1 cellular context compared by ENCODE assay signal in the genomic region with DNA sequence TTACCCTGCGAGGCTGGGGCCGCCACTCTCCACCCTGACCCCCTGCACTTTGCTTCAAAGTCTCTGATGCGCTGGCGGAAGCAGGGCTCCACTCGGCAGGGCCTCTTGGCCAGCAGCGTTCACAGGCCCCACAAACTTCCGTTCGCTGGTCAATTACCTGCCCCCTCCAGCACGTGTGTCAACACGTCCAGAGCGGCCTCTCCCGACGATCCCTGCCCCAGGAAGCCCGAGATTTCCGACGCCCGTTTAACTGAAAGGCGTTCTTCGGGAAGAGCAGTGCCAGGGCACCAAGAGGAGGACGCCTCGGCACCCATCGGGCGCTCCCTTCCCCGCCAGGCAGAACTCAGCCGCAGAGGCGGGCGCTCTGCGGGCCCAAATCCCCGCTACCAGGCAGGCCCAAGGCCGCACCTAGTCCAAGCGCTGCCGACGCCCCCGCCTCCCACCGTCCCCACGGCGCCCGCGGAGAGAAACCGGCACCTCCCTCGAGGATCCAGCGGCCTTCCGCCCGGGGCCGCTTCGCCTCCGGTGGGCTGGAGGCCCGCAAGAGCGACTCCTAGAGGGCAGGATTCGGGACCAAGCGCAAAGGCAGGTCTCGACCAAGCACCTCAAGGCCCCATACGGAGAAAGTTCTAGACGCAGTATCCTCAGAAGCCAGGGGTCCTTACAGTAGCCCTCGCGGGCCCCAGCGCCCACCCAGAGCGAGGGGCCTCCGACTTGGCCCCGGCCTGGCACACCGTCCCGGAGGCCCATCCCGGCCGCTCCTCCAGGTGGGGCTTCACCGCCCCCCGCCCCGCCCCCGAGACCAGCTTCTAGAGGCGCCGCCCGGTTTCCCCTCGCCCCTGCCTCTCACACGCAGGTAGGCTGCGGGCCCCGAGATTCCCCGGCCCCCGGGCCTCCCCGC.
TF ChIP-seq lines count a peak whose summit lies in the region.

No MANE protein-coding gene starts in this region.

TF ChIP-seq in K562, 482 proteins besides CTCF, POLR2A, EP300 and RAD21 (continued from another document and continues in another):
- TF ChIP-seq CBX3 (IDR thresholded peaks at IDR 0.05; ENCODE audit: borderline replicate concordance in 1 of 2, low read length in 2 of 2) = no peak
- no peak for TF ChIP-seq SAFB (IDR thresholded peaks at IDR 0.05; ENCODE audit: borderline replicate concordance, low read depth, low read length)
- TF ChIP-seq NCOA2 (IDR thresholded peaks at IDR 0.05; ENCODE audit: partially characterized antibody in 2 of 2) = no peak
- TF ChIP-seq ZFP1 (CRISPR knock-in tag; IDR thresholded peaks at IDR 0.05) = no peak
- no peak for TF ChIP-seq SRSF7 (optimal IDR thresholded peaks at IDR 0.05; ENCODE audit: low read depth, low read length)
- TF ChIP-seq SRSF1 (IDR thresholded peaks at IDR 0.05; ENCODE audit: low read depth, low read length) = no peak
- no peak for TF ChIP-seq SIX5 (IDR thresholded peaks at IDR 0.05; ENCODE audit: borderline replicate concordance in 1 of 2, insufficient read depth in 1 of 2, low read depth in 1 of 2, low read length in 2 of 2)
- no peak for TF ChIP-seq HMBOX1 (IDR thresholded peaks at IDR 0.05)
- TF ChIP-seq ZNF444 (CRISPR knock-in tag; IDR thresholded peaks at IDR 0.05) = no peak
- no peak for TF ChIP-seq MECOM (CRISPR knock-in tag; IDR thresholded peaks at IDR 0.05)
- TF ChIP-seq ZNF76 (CRISPR knock-in tag; IDR thresholded peaks at IDR 0.05; ENCODE audit: borderline replicate concordance) = no peak
- no peak for TF ChIP-seq CGGBP1 (CRISPR knock-in tag; IDR thresholded peaks at IDR 0.05)
- TF ChIP-seq ZNF511 (CRISPR knock-in tag; IDR thresholded peaks at IDR 0.05) = no peak
- TF ChIP-seq ZNF324 (CRISPR knock-in tag; IDR thresholded peaks at IDR 0.05) = no peak
- no peak for TF ChIP-seq GMEB1 (CRISPR knock-in tag; IDR thresholded peaks at IDR 0.05)
- TF ChIP-seq PHF8 (IDR thresholded peaks at IDR 0.05; ENCODE audit: borderline replicate concordance, low read length) = no peak; the same call in 1 of the 2 replicates
- TF ChIP-seq RCOR1 (IDR thresholded peaks at IDR 0.05; ENCODE audit: borderline replicate concordance in 1 of 2, low read depth in 2 of 2, low read length in 2 of 2) = peak in 1 of 2 experiments; percentile 36; a peak in 1 of 4 replicates
- no peak for TF ChIP-seq XRCC4 (IDR thresholded peaks at IDR 0.05; ENCODE audit: extremely low read depth, insufficient read depth, insufficient read length)
- TF ChIP-seq RFX5 (IDR thresholded peaks at IDR 0.05; ENCODE audit: low read depth, low read length) = no peak
- TF ChIP-seq NFE2L1 (tag; IDR thresholded peaks at IDR 0.05; ENCODE audit: borderline replicate concordance, low read depth) = no peak
- TF ChIP-seq HNRNPL (IDR thresholded peaks at IDR 0.05; ENCODE audit: low read depth, low read length) = no peak
- no peak for TF ChIP-seq POU5F1 (IDR thresholded peaks at IDR 0.05; ENCODE audit: borderline replicate concordance, low read depth, low read length, partially characterized antibody)
- TF ChIP-seq, protein P1, sequence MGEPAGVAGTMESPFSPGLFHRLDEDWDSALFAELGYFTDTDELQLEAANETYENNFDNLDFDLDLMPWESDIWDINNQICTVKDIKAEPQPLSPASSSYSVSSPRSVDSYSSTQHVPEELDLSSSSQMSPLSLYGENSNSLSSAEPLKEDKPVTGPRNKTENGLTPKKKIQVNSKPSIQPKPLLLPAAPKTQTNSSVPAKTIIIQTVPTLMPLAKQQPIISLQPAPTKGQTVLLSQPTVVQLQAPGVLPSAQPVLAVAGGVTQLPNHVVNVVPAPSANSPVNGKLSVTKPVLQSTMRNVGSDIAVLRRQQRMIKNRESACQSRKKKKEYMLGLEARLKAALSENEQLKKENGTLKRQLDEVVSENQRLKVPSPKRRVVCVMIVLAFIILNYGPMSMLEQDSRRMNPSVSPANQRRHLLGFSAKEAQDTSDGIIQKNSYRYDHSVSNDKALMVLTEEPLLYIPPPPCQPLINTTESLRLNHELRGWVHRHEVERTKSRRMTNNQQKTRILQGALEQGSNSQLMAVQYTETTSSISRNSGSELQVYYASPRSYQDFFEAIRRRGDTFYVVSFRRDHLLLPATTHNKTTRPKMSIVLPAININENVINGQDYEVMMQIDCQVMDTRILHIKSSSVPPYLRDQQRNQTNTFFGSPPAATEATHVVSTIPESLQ (CRISPR knock-in tag; IDR thresholded peaks at IDR 0.05) = no peak
- no peak for TF ChIP-seq ARID3A (IDR thresholded peaks at IDR 0.05; ENCODE audit: borderline replicate concordance, low read depth, low read length)
- no peak for TF ChIP-seq HDAC1 (IDR thresholded peaks at IDR 0.05)
- TF ChIP-seq, protein P2, sequence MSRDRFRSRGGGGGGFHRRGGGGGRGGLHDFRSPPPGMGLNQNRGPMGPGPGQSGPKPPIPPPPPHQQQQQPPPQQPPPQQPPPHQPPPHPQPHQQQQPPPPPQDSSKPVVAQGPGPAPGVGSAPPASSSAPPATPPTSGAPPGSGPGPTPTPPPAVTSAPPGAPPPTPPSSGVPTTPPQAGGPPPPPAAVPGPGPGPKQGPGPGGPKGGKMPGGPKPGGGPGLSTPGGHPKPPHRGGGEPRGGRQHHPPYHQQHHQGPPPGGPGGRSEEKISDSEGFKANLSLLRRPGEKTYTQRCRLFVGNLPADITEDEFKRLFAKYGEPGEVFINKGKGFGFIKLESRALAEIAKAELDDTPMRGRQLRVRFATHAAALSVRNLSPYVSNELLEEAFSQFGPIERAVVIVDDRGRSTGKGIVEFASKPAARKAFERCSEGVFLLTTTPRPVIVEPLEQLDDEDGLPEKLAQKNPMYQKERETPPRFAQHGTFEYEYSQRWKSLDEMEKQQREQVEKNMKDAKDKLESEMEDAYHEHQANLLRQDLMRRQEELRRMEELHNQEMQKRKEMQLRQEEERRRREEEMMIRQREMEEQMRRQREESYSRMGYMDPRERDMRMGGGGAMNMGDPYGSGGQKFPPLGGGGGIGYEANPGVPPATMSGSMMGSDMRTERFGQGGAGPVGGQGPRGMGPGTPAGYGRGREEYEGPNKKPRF (IDR thresholded peaks at IDR 0.05; ENCODE audit: low read depth, low read length) = no peak
- TF ChIP-seq, protein P3, sequence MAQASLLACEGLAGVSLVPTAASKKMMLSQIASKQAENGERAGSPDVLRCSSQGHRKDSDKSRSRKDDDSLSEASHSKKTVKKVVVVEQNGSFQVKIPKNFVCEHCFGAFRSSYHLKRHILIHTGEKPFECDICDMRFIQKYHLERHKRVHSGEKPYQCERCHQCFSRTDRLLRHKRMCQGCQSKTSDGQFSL (CRISPR knock-in tag; IDR thresholded peaks at IDR 0.05) = peak; percentile 32; the same call in 1 of the 2 replicates
- TF ChIP-seq, protein P3 (tag; IDR thresholded peaks at IDR 0.05) = no peak
- TF ChIP-seq PRMT5 (CRISPR knock-in tag; IDR thresholded peaks at IDR 0.05) = no peak
- no peak for TF ChIP-seq POLR2B (IDR thresholded peaks at IDR 0.05; ENCODE audit: low read depth, partially characterized antibody)
- no peak for TF ChIP-seq ILF3 (IDR thresholded peaks at IDR 0.05; ENCODE audit: borderline replicate concordance)
- no peak for TF ChIP-seq SMAD1 (IDR thresholded peaks at IDR 0.05; ENCODE audit: low read depth, low read length, partially characterized antibody)
- TF ChIP-seq PHTF2 (CRISPR knock-in tag; IDR thresholded peaks at IDR 0.05) = no peak
- TF ChIP-seq PHB (CRISPR knock-in tag; IDR thresholded peaks at IDR 0.05) = no peak
- no peak for TF ChIP-seq ZNF146 (CRISPR knock-in tag; IDR thresholded peaks at IDR 0.05; ENCODE audit: unreplicated experiment)
- no peak for TF ChIP-seq LCOR (CRISPR knock-in tag; IDR thresholded peaks at IDR 0.05)
- TF ChIP-seq ZC3H8 (IDR thresholded peaks at IDR 0.05) = no peak
- no peak for TF ChIP-seq JUNB (CRISPR knock-in tag; conservative IDR thresholded peaks at IDR 0.05)
- TF ChIP-seq MTA2 (IDR thresholded peaks at IDR 0.05; ENCODE audit: low read depth) = no peak
- TF ChIP-seq, protein P4, sequence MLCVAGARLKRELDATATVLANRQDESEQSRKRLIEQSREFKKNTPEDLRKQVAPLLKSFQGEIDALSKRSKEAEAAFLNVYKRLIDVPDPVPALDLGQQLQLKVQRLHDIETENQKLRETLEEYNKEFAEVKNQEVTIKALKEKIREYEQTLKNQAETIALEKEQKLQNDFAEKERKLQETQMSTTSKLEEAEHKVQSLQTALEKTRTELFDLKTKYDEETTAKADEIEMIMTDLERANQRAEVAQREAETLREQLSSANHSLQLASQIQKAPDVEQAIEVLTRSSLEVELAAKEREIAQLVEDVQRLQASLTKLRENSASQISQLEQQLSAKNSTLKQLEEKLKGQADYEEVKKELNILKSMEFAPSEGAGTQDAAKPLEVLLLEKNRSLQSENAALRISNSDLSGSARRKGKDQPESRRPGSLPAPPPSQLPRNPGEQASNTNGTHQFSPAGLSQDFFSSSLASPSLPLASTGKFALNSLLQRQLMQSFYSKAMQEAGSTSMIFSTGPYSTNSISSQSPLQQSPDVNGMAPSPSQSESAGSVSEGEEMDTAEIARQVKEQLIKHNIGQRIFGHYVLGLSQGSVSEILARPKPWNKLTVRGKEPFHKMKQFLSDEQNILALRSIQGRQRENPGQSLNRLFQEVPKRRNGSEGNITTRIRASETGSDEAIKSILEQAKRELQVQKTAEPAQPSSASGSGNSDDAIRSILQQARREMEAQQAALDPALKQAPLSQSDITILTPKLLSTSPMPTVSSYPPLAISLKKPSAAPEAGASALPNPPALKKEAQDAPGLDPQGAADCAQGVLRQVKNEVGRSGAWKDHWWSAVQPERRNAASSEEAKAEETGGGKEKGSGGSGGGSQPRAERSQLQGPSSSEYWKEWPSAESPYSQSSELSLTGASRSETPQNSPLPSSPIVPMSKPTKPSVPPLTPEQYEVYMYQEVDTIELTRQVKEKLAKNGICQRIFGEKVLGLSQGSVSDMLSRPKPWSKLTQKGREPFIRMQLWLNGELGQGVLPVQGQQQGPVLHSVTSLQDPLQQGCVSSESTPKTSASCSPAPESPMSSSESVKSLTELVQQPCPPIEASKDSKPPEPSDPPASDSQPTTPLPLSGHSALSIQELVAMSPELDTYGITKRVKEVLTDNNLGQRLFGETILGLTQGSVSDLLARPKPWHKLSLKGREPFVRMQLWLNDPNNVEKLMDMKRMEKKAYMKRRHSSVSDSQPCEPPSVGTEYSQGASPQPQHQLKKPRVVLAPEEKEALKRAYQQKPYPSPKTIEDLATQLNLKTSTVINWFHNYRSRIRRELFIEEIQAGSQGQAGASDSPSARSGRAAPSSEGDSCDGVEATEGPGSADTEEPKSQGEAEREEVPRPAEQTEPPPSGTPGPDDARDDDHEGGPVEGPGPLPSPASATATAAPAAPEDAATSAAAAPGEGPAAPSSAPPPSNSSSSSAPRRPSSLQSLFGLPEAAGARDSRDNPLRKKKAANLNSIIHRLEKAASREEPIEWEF (CRISPR knock-in tag; IDR thresholded peaks at IDR 0.05) = no peak
- TF ChIP-seq COPS2 (conservative IDR thresholded peaks at IDR 0.05) = no peak
- TF ChIP-seq, protein P5, sequence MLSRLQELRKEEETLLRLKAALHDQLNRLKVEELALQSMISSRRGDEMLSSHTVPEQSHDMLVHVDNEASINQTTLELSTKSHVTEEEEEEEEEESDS (CRISPR knock-in tag; IDR thresholded peaks at IDR 0.05) = no peak
- TF ChIP-seq ZZZ3 (IDR thresholded peaks at IDR 0.05) = no peak
- peak; percentile 12; the same call in 1 of the 2 replicates for TF ChIP-seq SP1 (CRISPR knock-in tag; IDR thresholded peaks at IDR 0.05)
